24 cellular contexts compared by ENCODE assay signal in the genomic region with DNA sequence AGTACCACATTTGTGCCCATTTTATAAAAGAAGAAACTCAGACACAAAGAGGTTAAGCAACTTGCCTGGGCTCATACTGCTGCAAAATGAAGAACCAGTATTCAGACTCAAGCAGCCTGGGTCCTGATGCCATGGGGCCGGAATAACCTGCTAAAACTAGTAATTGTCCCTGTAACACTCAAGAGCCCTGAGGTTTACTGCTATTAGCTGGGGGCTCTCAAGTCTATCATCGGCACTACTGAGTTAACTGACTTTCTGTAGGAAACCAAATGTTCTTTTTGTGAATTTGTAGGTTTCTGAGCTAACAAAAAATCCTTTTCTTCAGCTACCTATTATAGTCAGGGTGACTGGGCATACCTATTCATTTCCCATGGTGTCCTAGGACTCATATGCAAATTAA.
"Had no signal": no experiment of that assay in that cellular context is flagged by ENCODE, and none has a peak within 500 bp of the region (broad histone marks: within the 10 kb centered on the region; RNA-seq: fewer than 3 reads in every experiment).

No MANE protein-coding gene starts in this region.

- H3K4me1 ChIP-seq: adrenal gland, body of pancreas, spleen had no signal

- H3K4me3 ChIP-seq: adrenal gland, body of pancreas, heart left ventricle, spleen, tibial nerve had no signal

- FAIRE-seq: keratinocyte had no signal

- DNase-seq: activated B cell treated with CpG ODN at 0.5 μM for 24 hours; activated CD4-positive, alpha-beta T cell treated with anti-CD3 and anti-CD28 coated beads for 36 hours; activated effector memory CD4-positive, alpha-beta T cell treated with anti-CD3 and anti-CD28 coated beads, Interleukin-2, amount 50 U/mL, for 16 hours; activated naive CD4-positive, alpha-beta T cell treated with anti-CD3 and anti-CD28 coated beads for 36 hours; activated naive CD8-positive, alpha-beta T cell treated with anti-CD3 and anti-CD28 coated beads for 36 hours; adrenal gland; aorta; body of pancreas; cortex of kidney; foreskin fibroblast; heart left ventricle; hypothalamus; left colon; natural killer cell; posterior cingulate gyrus; right cardiac atrium; spleen; stimulated activated naive CD4-positive, alpha-beta T cell; T-helper 17 cell; T1000 had no signal

- H3K36me3 ChIP-seq: adrenal gland, heart left ventricle, spleen, tibial nerve had no signal

- H3K9me3 ChIP-seq: adrenal gland, body of pancreas, heart left ventricle, spleen, tibial nerve had no signal

- ATAC-seq: activated CD4-positive, alpha-beta T cell treated with anti-CD3 and anti-CD28 coated beads for 36 hours; body of pancreas; esophagus mucosa; heart left ventricle; left colon; natural killer cell; right cardiac atrium; T-helper 17 cell had no signal

- H3K36me3 Mint-ChIP-seq: activated naive CD8-positive, alpha-beta T cell treated with anti-CD3 and anti-CD28 coated beads for 36 hours; memory B cell; natural killer cell had no signal

- H3K4me1 Mint-ChIP-seq: activated B cell treated with CpG ODN at 0.5 μM for 24 hours; activated CD4-positive, alpha-beta T cell treated with anti-CD3 and anti-CD28 coated beads for 36 hours; memory B cell; natural killer cell; T-helper 17 cell had no signal

- H3K4me3 Mint-ChIP-seq: activated B cell treated with CpG ODN at 0.5 μM for 24 hours; activated CD4-positive, alpha-beta T cell treated with anti-CD3 and anti-CD28 coated beads for 36 hours; activated naive CD4-positive, alpha-beta T cell treated with anti-CD3 and anti-CD28 coated beads for 36 hours; activated naive CD8-positive, alpha-beta T cell treated with anti-CD3 and anti-CD28 coated beads for 36 hours; memory B cell; natural killer cell; T-helper 17 cell had no signal

- H3K27me3 ChIP-seq: adrenal gland, body of pancreas, heart left ventricle, spleen, tibial nerve had no signal

- H3K27ac ChIP-seq: adrenal gland, body of pancreas, spleen had no signal

- H3K27ac Mint-ChIP-seq: activated B cell treated with CpG ODN at 0.5 μM for 24 hours; activated CD4-positive, alpha-beta T cell treated with anti-CD3 and anti-CD28 coated beads for 36 hours; activated naive CD4-positive, alpha-beta T cell treated with anti-CD3 and anti-CD28 coated beads for 36 hours; activated naive CD8-positive, alpha-beta T cell treated with anti-CD3 and anti-CD28 coated beads for 36 hours; memory B cell; natural killer cell; T-helper 17 cell had no signal

- H3K9me3 Mint-ChIP-seq: activated B cell treated with CpG ODN at 0.5 μM for 24 hours; activated naive CD4-positive, alpha-beta T cell treated with anti-CD3 and anti-CD28 coated beads for 36 hours; memory B cell; natural killer cell had no signal
